In the genomic region with DNA sequence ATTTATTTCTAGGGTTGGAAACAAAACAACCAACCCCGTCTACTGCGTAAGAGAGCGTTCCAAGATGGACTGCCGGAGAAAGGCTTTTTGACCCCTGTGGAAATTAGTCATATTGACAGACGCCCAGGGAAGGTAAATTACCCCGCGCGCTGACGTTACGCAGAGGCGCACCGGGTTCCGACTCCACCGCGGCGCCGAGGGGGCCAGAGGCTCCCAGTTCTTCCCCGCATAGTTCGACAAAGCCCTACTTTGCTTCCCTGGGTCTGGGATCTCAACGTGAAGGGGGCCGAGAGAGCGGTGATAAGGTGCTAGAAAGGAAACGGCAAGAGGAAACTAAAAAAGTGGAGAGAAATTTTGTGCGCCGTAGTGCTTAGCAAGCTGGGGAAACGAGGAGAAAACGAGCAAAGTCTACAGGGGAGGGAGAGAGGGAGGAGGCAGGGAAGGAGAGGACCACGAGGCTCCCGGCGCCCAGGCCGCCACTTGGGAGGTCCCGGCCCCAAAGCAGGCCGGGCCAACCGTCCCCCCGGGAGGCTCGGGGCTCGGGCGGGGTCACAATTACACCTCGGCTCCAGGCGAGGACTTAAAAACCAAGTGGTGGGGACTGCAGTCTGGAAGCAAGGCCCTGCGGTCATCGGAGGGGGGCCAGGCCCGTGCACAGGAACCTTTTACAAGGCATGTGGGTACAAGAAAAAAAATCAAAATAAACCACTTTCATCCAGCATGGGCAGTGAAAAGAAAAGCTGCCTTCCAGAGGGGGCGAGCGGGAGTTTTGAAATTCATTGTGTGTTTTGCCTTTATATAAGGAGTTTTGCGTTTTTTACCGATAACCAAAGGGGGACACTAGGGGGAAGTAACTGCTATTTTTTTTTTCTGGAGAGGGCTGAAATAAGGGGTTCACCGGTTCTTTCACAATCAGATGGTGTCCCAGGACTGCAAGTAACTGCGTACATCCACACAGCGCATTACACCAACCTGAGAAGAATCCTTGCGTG, we compare ENCODE assay signal across 1 cellular context.
TF ChIP-seq lines count a peak whose summit lies in the region.

No MANE protein-coding gene starts in this region.

TF ChIP-seq in H1, 55 proteins besides CTCF, POLR2A, EP300 and RAD21 (continued from another document):
- TF ChIP-seq, protein P1, sequence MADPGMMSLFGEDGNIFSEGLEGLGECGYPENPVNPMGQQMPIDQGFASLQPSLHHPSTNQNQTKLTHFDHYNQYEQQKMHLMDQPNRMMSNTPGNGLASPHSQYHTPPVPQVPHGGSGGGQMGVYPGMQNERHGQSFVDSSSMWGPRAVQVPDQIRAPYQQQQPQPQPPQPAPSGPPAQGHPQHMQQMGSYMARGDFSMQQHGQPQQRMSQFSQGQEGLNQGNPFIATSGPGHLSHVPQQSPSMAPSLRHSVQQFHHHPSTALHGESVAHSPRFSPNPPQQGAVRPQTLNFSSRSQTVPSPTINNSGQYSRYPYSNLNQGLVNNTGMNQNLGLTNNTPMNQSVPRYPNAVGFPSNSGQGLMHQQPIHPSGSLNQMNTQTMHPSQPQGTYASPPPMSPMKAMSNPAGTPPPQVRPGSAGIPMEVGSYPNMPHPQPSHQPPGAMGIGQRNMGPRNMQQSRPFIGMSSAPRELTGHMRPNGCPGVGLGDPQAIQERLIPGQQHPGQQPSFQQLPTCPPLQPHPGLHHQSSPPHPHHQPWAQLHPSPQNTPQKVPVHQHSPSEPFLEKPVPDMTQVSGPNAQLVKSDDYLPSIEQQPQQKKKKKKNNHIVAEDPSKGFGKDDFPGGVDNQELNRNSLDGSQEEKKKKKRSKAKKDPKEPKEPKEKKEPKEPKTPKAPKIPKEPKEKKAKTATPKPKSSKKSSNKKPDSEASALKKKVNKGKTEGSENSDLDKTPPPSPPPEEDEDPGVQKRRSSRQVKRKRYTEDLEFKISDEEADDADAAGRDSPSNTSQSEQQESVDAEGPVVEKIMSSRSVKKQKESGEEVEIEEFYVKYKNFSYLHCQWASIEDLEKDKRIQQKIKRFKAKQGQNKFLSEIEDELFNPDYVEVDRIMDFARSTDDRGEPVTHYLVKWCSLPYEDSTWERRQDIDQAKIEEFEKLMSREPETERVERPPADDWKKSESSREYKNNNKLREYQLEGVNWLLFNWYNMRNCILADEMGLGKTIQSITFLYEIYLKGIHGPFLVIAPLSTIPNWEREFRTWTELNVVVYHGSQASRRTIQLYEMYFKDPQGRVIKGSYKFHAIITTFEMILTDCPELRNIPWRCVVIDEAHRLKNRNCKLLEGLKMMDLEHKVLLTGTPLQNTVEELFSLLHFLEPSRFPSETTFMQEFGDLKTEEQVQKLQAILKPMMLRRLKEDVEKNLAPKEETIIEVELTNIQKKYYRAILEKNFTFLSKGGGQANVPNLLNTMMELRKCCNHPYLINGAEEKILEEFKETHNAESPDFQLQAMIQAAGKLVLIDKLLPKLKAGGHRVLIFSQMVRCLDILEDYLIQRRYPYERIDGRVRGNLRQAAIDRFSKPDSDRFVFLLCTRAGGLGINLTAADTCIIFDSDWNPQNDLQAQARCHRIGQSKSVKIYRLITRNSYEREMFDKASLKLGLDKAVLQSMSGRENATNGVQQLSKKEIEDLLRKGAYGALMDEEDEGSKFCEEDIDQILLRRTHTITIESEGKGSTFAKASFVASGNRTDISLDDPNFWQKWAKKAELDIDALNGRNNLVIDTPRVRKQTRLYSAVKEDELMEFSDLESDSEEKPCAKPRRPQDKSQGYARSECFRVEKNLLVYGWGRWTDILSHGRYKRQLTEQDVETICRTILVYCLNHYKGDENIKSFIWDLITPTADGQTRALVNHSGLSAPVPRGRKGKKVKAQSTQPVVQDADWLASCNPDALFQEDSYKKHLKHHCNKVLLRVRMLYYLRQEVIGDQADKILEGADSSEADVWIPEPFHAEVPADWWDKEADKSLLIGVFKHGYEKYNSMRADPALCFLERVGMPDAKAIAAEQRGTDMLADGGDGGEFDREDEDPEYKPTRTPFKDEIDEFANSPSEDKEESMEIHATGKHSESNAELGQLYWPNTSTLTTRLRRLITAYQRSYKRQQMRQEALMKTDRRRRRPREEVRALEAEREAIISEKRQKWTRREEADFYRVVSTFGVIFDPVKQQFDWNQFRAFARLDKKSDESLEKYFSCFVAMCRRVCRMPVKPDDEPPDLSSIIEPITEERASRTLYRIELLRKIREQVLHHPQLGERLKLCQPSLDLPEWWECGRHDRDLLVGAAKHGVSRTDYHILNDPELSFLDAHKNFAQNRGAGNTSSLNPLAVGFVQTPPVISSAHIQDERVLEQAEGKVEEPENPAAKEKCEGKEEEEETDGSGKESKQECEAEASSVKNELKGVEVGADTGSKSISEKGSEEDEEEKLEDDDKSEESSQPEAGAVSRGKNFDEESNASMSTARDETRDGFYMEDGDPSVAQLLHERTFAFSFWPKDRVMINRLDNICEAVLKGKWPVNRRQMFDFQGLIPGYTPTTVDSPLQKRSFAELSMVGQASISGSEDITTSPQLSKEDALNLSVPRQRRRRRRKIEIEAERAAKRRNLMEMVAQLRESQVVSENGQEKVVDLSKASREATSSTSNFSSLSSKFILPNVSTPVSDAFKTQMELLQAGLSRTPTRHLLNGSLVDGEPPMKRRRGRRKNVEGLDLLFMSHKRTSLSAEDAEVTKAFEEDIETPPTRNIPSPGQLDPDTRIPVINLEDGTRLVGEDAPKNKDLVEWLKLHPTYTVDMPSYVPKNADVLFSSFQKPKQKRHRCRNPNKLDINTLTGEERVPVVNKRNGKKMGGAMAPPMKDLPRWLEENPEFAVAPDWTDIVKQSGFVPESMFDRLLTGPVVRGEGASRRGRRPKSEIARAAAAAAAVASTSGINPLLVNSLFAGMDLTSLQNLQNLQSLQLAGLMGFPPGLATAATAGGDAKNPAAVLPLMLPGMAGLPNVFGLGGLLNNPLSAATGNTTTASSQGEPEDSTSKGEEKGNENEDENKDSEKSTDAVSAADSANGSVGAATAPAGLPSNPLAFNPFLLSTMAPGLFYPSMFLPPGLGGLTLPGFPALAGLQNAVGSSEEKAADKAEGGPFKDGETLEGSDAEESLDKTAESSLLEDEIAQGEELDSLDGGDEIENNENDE (IDR thresholded peaks at IDR 0.05; ENCODE audit: insufficient replicate concordance, low read length): no peak
- no peak for TF ChIP-seq CEBPB (IDR thresholded peaks at IDR 0.05; ENCODE audit: low read depth, low read length)
- TF ChIP-seq NRF1 (IDR thresholded peaks at IDR 0.05; ENCODE audit: low read depth, low read length): no peak
- TF ChIP-seq RXRA (IDR thresholded peaks at IDR 0.05; ENCODE audit: insufficient read depth, low read depth, low read length): no peak
- no peak for TF ChIP-seq HDAC6 (IDR thresholded peaks at IDR 0.05; ENCODE audit: low read depth, low read length)
- TF ChIP-seq, protein P2, sequence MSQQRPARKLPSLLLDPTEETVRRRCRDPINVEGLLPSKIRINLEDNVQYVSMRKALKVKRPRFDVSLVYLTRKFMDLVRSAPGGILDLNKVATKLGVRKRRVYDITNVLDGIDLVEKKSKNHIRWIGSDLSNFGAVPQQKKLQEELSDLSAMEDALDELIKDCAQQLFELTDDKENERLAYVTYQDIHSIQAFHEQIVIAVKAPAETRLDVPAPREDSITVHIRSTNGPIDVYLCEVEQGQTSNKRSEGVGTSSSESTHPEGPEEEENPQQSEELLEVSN (IDR thresholded peaks at IDR 0.05): 0 out of 2 replicates have a peak, but pooled peaks have one; percentile 17
- TF ChIP-seq SRF (IDR thresholded peaks at IDR 0.05; ENCODE audit: low read depth, low read length): no peak
- no peak for TF ChIP-seq GTF2F1 (IDR thresholded peaks at IDR 0.05; ENCODE audit: borderline replicate concordance, low read depth, low read length)
- 0 out of 2 replicates have a peak, but pooled peaks have one; percentile 21 for TF ChIP-seq CBX8 (IDR thresholded peaks at IDR 0.05; ENCODE audit: borderline replicate concordance, low read depth, low read length)
- TF ChIP-seq SIN3A (conservative IDR thresholded peaks at IDR 0.05 in 1 of 2, IDR thresholded peaks at IDR 0.05 in 1 of 2; ENCODE audit: low read depth in 1 of 2, low read length in 2 of 2): no peak
